1 cellular context compared by ENCODE assay signal in the genomic region with DNA sequence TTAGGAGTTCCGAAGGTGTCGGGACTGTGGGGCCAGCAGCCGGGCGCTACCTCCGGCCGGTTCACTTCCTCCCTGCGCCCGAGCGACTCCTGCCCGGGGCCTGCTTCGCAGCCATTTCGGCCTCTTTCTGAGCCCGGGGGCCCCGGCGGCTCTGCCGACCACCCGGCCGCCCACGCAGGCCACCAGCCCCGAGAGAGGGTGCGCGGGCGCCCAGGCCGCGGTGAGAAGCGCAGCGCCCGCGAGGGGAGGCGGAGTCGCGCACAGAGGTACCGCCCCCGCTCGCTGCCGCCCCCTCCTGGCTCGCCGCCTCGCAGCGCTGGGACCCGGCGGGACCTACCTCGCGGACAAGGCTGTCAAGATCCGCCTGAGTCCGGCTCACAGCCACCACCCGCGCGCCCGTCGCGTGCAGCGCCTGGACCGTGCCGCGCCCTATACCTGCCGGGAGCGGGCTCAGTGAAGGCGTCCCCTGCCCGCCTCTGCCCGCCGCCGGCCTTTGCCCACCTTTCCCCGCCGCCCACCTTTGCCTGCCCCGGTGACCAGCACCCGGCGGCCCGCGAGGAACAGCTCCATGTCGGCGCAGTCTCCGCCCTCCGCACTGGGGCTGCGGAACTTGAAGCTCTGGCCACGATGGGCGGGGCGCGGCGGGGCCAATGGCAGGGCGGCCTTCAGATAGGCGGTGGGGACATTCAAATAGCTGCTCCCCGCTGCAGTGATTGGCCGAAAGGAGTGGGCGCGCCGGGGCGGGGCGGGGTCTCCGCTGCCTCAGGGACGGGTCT.
TF ChIP-seq lines count a peak whose summit lies in the region.

TSS of gene DCXR (minus strand) at position 585 of the 776 bp plus-strand sequence. CDS start at position 570, 15 bp downstream.

TF ChIP-seq in WTC11, 78 proteins besides CTCF, POLR2A, EP300 and RAD21 (continued from another document and continues in another):
- TF ChIP-seq ZNF532 (CRISPR knock-in tag; IDR thresholded peaks at IDR 0.05; ENCODE audit: borderline replicate concordance) = no peak
- TF ChIP-seq, protein P1, sequence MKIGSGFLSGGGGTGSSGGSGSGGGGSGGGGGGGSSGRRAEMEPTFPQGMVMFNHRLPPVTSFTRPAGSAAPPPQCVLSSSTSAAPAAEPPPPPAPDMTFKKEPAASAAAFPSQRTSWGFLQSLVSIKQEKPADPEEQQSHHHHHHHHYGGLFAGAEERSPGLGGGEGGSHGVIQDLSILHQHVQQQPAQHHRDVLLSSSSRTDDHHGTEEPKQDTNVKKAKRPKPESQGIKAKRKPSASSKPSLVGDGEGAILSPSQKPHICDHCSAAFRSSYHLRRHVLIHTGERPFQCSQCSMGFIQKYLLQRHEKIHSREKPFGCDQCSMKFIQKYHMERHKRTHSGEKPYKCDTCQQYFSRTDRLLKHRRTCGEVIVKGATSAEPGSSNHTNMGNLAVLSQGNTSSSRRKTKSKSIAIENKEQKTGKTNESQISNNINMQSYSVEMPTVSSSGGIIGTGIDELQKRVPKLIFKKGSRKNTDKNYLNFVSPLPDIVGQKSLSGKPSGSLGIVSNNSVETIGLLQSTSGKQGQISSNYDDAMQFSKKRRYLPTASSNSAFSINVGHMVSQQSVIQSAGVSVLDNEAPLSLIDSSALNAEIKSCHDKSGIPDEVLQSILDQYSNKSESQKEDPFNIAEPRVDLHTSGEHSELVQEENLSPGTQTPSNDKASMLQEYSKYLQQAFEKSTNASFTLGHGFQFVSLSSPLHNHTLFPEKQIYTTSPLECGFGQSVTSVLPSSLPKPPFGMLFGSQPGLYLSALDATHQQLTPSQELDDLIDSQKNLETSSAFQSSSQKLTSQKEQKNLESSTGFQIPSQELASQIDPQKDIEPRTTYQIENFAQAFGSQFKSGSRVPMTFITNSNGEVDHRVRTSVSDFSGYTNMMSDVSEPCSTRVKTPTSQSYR (CRISPR knock-in tag; IDR thresholded peaks at IDR 0.05) = no peak; the same call in 1 of the 2 replicates
- TF ChIP-seq, protein P2, sequence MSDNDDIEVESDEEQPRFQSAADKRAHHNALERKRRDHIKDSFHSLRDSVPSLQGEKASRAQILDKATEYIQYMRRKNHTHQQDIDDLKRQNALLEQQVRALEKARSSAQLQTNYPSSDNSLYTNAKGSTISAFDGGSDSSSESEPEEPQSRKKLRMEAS (CRISPR knock-in tag; IDR thresholded peaks at IDR 0.05) = no peak; the same call in 1 of the 2 replicates
- no peak for TF ChIP-seq SMAD4 (CRISPR knock-in tag; IDR thresholded peaks at IDR 0.05)
- no peak for TF ChIP-seq HMGA2 (CRISPR knock-in tag; IDR thresholded peaks at IDR 0.05)
- TF ChIP-seq FOXP1 (CRISPR knock-in tag; IDR thresholded peaks at IDR 0.05; ENCODE audit: borderline replicate concordance) = no peak
- no peak for TF ChIP-seq ETV6 (CRISPR knock-in tag; IDR thresholded peaks at IDR 0.05)
- TF ChIP-seq, protein P3, sequence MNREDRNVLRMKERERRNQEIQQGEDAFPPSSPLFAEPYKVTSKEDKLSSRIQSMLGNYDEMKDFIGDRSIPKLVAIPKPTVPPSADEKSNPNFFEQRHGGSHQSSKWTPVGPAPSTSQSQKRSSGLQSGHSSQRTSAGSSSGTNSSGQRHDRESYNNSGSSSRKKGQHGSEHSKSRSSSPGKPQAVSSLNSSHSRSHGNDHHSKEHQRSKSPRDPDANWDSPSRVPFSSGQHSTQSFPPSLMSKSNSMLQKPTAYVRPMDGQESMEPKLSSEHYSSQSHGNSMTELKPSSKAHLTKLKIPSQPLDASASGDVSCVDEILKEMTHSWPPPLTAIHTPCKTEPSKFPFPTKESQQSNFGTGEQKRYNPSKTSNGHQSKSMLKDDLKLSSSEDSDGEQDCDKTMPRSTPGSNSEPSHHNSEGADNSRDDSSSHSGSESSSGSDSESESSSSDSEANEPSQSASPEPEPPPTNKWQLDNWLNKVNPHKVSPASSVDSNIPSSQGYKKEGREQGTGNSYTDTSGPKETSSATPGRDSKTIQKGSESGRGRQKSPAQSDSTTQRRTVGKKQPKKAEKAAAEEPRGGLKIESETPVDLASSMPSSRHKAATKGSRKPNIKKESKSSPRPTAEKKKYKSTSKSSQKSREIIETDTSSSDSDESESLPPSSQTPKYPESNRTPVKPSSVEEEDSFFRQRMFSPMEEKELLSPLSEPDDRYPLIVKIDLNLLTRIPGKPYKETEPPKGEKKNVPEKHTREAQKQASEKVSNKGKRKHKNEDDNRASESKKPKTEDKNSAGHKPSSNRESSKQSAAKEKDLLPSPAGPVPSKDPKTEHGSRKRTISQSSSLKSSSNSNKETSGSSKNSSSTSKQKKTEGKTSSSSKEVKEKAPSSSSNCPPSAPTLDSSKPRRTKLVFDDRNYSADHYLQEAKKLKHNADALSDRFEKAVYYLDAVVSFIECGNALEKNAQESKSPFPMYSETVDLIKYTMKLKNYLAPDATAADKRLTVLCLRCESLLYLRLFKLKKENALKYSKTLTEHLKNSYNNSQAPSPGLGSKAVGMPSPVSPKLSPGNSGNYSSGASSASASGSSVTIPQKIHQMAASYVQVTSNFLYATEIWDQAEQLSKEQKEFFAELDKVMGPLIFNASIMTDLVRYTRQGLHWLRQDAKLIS (CRISPR knock-in tag; IDR thresholded peaks at IDR 0.05; ENCODE audit: borderline replicate concordance) = no peak
- no peak for TF ChIP-seq MXD4 (CRISPR knock-in tag; IDR thresholded peaks at IDR 0.05; ENCODE audit: borderline replicate concordance)
- no peak for TF ChIP-seq KAT7 (CRISPR knock-in tag; IDR thresholded peaks at IDR 0.05; ENCODE audit: borderline replicate concordance)
- no peak for TF ChIP-seq ZNF423 (CRISPR knock-in tag; IDR thresholded peaks at IDR 0.05)
- no peak; the same call in 1 of the 2 replicates for TF ChIP-seq SMAD3 (CRISPR knock-in tag; IDR thresholded peaks at IDR 0.05; ENCODE audit: borderline replicate concordance)
- TF ChIP-seq ELF4 (CRISPR knock-in tag; IDR thresholded peaks at IDR 0.05; ENCODE audit: low read depth) = no peak
- TF ChIP-seq, protein P4, sequence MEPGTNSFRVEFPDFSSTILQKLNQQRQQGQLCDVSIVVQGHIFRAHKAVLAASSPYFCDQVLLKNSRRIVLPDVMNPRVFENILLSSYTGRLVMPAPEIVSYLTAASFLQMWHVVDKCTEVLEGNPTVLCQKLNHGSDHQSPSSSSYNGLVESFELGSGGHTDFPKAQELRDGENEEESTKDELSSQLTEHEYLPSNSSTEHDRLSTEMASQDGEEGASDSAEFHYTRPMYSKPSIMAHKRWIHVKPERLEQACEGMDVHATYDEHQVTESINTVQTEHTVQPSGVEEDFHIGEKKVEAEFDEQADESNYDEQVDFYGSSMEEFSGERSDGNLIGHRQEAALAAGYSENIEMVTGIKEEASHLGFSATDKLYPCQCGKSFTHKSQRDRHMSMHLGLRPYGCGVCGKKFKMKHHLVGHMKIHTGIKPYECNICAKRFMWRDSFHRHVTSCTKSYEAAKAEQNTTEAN (CRISPR knock-in tag; IDR thresholded peaks at IDR 0.05) = 0 out of 2 replicates have a peak, but pooled peaks have one; percentile 26
- no peak for TF ChIP-seq ZNF396 (CRISPR knock-in tag; IDR thresholded peaks at IDR 0.05; ENCODE audit: borderline replicate concordance)
- TF ChIP-seq NFYB (CRISPR knock-in tag; conservative IDR thresholded peaks at IDR 0.05; ENCODE audit: low read depth) = peak; percentile 88
- TF ChIP-seq ZNF671 (CRISPR knock-in tag; IDR thresholded peaks at IDR 0.05) = no peak
- no peak for TF ChIP-seq ZNF263 (CRISPR knock-in tag; IDR thresholded peaks at IDR 0.05; ENCODE audit: low read depth)
- TF ChIP-seq ZNF317 (CRISPR knock-in tag; IDR thresholded peaks at IDR 0.05; ENCODE audit: borderline replicate concordance, low read depth) = no peak
- TF ChIP-seq SP1 (CRISPR knock-in tag; conservative IDR thresholded peaks at IDR 0.05) = peak; percentile 94
- no peak for TF ChIP-seq ZNF232 (CRISPR knock-in tag; IDR thresholded peaks at IDR 0.05)
- TF ChIP-seq GABPB1 (CRISPR knock-in tag; IDR thresholded peaks at IDR 0.05) = peak; percentile 64
- TF ChIP-seq IRF1 (CRISPR knock-in tag; IDR thresholded peaks at IDR 0.05) = peak; percentile 43; the same call in 1 of the 2 replicates
- TF ChIP-seq JAZF1 (CRISPR knock-in tag; IDR thresholded peaks at IDR 0.05) = no peak
- no peak for TF ChIP-seq GTF2I (CRISPR knock-in tag; conservative IDR thresholded peaks at IDR 0.05)
- TF ChIP-seq TCF7 (CRISPR knock-in tag; IDR thresholded peaks at IDR 0.05; ENCODE audit: low read depth) = no peak
- TF ChIP-seq NR3C1 (CRISPR knock-in tag; conservative IDR thresholded peaks at IDR 0.05; ENCODE audit: low read depth) = no peak
- TF ChIP-seq RELA (CRISPR knock-in tag; IDR thresholded peaks at IDR 0.05; ENCODE audit: borderline replicate concordance) = no peak
- TF ChIP-seq, protein P5, sequence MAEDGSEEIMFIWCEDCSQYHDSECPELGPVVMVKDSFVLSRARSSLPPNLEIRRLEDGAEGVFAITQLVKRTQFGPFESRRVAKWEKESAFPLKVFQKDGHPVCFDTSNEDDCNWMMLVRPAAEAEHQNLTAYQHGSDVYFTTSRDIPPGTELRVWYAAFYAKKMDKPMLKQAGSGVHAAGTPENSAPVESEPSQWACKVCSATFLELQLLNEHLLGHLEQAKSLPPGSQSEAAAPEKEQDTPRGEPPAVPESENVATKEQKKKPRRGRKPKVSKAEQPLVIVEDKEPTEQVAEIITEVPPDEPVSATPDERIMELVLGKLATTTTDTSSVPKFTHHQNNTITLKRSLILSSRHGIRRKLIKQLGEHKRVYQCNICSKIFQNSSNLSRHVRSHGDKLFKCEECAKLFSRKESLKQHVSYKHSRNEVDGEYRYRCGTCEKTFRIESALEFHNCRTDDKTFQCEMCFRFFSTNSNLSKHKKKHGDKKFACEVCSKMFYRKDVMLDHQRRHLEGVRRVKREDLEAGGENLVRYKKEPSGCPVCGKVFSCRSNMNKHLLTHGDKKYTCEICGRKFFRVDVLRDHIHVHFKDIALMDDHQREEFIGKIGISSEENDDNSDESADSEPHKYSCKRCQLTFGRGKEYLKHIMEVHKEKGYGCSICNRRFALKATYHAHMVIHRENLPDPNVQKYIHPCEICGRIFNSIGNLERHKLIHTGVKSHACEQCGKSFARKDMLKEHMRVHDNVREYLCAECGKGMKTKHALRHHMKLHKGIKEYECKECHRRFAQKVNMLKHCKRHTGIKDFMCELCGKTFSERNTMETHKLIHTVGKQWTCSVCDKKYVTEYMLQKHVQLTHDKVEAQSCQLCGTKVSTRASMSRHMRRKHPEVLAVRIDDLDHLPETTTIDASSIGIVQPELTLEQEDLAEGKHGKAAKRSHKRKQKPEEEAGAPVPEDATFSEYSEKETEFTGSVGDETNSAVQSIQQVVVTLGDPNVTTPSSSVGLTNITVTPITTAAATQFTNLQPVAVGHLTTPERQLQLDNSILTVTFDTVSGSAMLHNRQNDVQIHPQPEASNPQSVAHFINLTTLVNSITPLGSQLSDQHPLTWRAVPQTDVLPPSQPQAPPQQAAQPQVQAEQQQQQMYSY (CRISPR knock-in tag; IDR thresholded peaks at IDR 0.05) = peak; percentile 49; the same call in 1 of the 2 replicates
- TF ChIP-seq FOXK1 (CRISPR knock-in tag; IDR thresholded peaks at IDR 0.05) = peak; percentile 48; the same call in 1 of the 2 replicates
- TF ChIP-seq IRF2 (CRISPR knock-in tag; IDR thresholded peaks at IDR 0.05; ENCODE audit: borderline replicate concordance, low read depth) = no peak
- no peak for TF ChIP-seq ZBTB21 (CRISPR knock-in tag; IDR thresholded peaks at IDR 0.05; ENCODE audit: borderline replicate concordance)
- TF ChIP-seq, protein P6, sequence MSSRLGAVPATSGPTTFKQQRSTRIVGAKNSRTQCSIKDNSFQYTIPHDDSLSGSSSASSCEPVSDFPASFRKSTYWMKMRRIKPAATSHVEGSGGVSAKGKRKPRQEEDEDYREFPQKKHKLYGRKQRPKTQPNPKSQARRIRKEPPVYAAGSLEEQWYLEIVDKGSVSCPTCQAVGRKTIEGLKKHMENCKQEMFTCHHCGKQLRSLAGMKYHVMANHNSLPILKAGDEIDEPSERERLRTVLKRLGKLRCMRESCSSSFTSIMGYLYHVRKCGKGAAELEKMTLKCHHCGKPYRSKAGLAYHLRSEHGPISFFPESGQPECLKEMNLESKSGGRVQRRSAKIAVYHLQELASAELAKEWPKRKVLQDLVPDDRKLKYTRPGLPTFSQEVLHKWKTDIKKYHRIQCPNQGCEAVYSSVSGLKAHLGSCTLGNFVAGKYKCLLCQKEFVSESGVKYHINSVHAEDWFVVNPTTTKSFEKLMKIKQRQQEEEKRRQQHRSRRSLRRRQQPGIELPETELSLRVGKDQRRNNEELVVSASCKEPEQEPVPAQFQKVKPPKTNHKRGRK (CRISPR knock-in tag; IDR thresholded peaks at IDR 0.05; ENCODE audit: borderline replicate concordance) = no peak
- no peak for TF ChIP-seq NFE2L1 (CRISPR knock-in tag; IDR thresholded peaks at IDR 0.05)
- no peak for TF ChIP-seq CREB1 (CRISPR knock-in tag; IDR thresholded peaks at IDR 0.05)
- no peak for TF ChIP-seq FOXJ3 (CRISPR knock-in tag; IDR thresholded peaks at IDR 0.05; ENCODE audit: borderline replicate concordance)
